ENCODE assay signal across 8 cellular contexts in genomic region chr6:118892248-118893094, GRCh38. TPM values are rescaled to one million over a fixed set of nuclear protein-coding genes. Genes with fewer than 3 reads are reported as not detected.
DNase-seq lines count a peak whose midpoint lies in the region; ATAC-seq lines count a peak whose summit lies in the region.

No MANE protein-coding gene starts in this region.

- DNase-seq in CD4-positive, alpha-beta memory T cell, result no peak
- peak; percentile 63 for DNase-seq in NAMALWA (ENCODE audit: low spot score)
- peak; percentile 46 for DNase-seq in cerebellar cortex (ENCODE audit: low spot score)
- no peak for DNase-seq in DMS153 (lab: John Stamatoyannopoulos, UW)

- H3K27me3 ChIP-seq in CD4-positive, alpha-beta memory T cell (ENCODE audit: insufficient read depth, low read length), result no peaks in the 10 kb centered on the region
- no peaks in the 10 kb centered on the region for H3K27me3 ChIP-seq in mucosa of stomach (ENCODE audit: control insufficient read depth, insufficient read depth, low read length)

- no peaks in the 10 kb centered on the region for H3K9me3 ChIP-seq in CD4-positive, alpha-beta memory T cell (ENCODE audit: control insufficient read depth in 1 of 2, low read length in 2 of 2)
- no peaks in the 10 kb centered on the region for H3K9me3 ChIP-seq in mucosa of stomach (ENCODE audit: control insufficient read depth, low read length)

- POLR2A ChIA-PET in CD4-positive, alpha-beta memory T cell (lab: Charles Lee; ENCODE audit: partially characterized antibody), result interaction anchor here (0.6 to 9.9 kb wide), 22 partner anchors 11 to 458 kb away, joined by 3 to 105 read pairs (median 12); partner anchors contain the start of genes CEP85L, FAM184A and MCM9

- H3K27ac ChIP-seq in CD4-positive, alpha-beta memory T cell (ENCODE audit: low read depth, low read length), result peak overlapping the region; percentile 83

- peaks cover 71% of the 10 kb centered on the region for H3K4me1 ChIP-seq in CD4-positive, alpha-beta memory T cell (ENCODE audit: insufficient read depth, low read length)
- peaks cover 10% of the 10 kb centered on the region for H3K4me1 ChIP-seq in mucosa of stomach (ENCODE audit: control insufficient read depth, insufficient read depth, low read length)

- H3K27ac Mint-ChIP-seq in CD4-positive, alpha-beta memory T cell, result peak overlapping the region; percentile 95 to 99 (median 98)

- CTCF ChIA-PET in CD4-positive, alpha-beta memory T cell (lab: Charles Lee; ENCODE audit: partially characterized antibody), result interaction anchor here (1.7 to 5.9 kb wide), 5 partner anchors 10 to 92 kb away, joined by 7 to 53 read pairs (median 35); no protein-coding TSS in a partner anchor

- peak overlapping the region; percentile 89 to 100 (median 96) for H3K4me3 Mint-ChIP-seq in CD4-positive, alpha-beta memory T cell

- peak overlapping the region; percentile 20 to 63 for H3K4me3 ChIP-seq in CD4-positive, alpha-beta memory T cell (ENCODE audit: low read length in 2 of 2)
- H3K4me3 ChIP-seq in mucosa of stomach (ENCODE audit: low read length), result no peak overlapping the region

- H3K27me3 Mint-ChIP-seq in CD4-positive, alpha-beta memory T cell, result peaks cover 0 to 1% of the 10 kb centered on the region in 2 donors

- intact Hi-C loops in CD4-positive, alpha-beta memory T cell (cut with micrococcal nuclease), result loop anchor here (1.0 to 5.0 kb wide), 5 partner anchors 7 to 1215 kb away; partner anchors contain the start of genes CEP85L and NUS1

- H3K9me3 Mint-ChIP-seq in CD4-positive, alpha-beta memory T cell, result peaks cover 0 to 6% (median 0%) of the 10 kb centered on the region in 8 donors

- no peaks in the 10 kb centered on the region for H3K36me3 ChIP-seq in CD4-positive, alpha-beta memory T cell (ENCODE audit: insufficient read depth, low read length)
- H3K36me3 ChIP-seq in mucosa of stomach (ENCODE audit: control insufficient read depth, insufficient read depth, low read length), result no peaks in the 10 kb centered on the region

- H3K9ac ChIP-seq in mucosa of stomach (ENCODE audit: low read length), result peak overlapping the region; percentile 77

- ATAC-seq in HG02852 (IDR thresholded peaks at IDR 0.05; ENCODE audit: unreplicated experiment) (no peak), GM21576 (IDR thresholded peaks at IDR 0.05; ENCODE audit: unreplicated experiment) (no peak), GM18909 (IDR thresholded peaks at IDR 0.05; ENCODE audit: poor library complexity, unreplicated experiment) (no peak)

- H3K36me3 Mint-ChIP-seq in CD4-positive, alpha-beta memory T cell, result peaks cover 0 to 17% of the 10 kb centered on the region in 2 donors

- peaks cover 47 to 76% (median 56%) of the 10 kb centered on the region in 4 donors for H3K4me1 Mint-ChIP-seq in CD4-positive, alpha-beta memory T cell

RNA-seq across cellular contexts. Expression of gene ASF1A, which starts 1.5 kb away (rescaled TPM):
- total RNA-seq in CD4-positive, alpha-beta memory T cell, result 10 to 100 TPM; 64.0 to 66.6 TPM
- 10 to 100 TPM; 65.8 to 78.5 TPM for polyA plus RNA-seq in CD4-positive, alpha-beta memory T cell

RNA-seq across cellular contexts. Expression of gene MCM9, which starts 42.5 kb away (rescaled TPM):
- 10 to 100 TPM; 33.8 to 36.6 TPM for total RNA-seq in CD4-positive, alpha-beta memory T cell
- 10 to 100 TPM; 11.2 to 15.2 TPM for polyA plus RNA-seq in CD4-positive, alpha-beta memory T cell

Comparison
In these comparisons a context has a peak if more than half of its experiments do, and no peak if none do; other contexts are left out.
1. DNase-seq: peak in NAMALWA (single experiment) and cerebellar cortex (single experiment); none in CD4-positive, alpha-beta memory T cell (0 of 5) and DMS153 (single experiment).